In the genomic region with DNA sequence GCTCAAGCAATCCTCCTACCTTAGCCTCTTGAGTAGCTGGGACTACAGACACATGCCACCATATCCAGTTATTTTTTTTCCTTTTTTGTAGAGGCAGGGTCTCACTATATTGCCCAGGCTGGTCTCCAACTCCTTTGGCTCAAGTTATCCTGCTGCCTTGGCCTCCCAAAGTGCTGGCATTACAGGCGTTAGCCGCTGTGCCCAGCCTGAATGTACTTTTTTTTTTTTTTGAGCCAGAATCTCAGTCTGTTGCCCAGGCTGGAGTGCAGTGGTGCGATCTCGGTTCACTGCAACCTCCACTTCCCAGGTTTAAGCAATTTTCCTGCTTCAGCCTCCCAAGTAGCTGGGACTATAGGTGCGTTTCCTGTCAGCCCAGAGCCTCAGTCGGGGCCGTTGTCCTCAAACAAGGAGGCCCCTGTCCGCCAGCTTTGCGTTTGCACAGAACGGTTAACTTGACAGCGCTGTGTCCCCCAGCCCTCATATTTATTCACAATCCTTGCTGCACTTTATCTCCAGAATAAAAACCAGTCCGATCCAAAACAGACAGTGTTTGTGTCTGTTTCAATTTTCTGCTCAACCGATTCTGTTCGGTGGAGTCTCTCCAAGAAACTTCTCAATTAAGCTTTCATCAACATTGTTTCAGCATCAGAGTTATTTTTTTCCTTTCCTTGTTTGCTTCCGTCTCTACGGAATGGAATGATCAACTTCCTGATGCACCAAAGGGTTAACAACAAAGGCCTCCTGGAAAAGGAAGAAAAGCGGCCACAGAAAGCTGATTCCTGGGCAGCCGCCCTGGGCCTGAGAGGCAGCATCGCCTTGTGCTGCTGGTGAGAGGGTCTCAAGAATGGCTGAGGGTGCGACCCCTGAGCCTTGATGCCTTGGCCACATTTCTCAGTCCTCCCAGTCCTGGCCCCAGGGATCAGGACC, we compare ENCODE assay signal across 8 cellular contexts.
A peak's percentile ranks its signal among the peaks of the same experiment; 100 is the strongest.
DNase-seq lines count a peak whose midpoint lies in the region; ATAC-seq and TF ChIP-seq lines count a peak whose summit lies in the region.

No MANE protein-coding gene starts in this region.

- peak overlapping the region; percentile 65 to 82 (median 76) for H3K9ac ChIP-seq in BLaER1 treated with 17β-estradiol and CSF1 and Interleukin-3, amounts not matched to agents 10 nM and 100 nM
- peak overlapping the region; percentile 41; the same call in 1 of the 2 replicates for H3K9ac ChIP-seq in KMS-11

- no peaks in the 10 kb centered on the region for H3K79me2 ChIP-seq in KMS-11 (ENCODE audit: insufficient read depth, low read depth)

- no peak for TF ChIP-seq CTCF in KMS-11 (conservative IDR thresholded peaks at IDR 0.05; ENCODE audit: low read depth, low read length)
- TF ChIP-seq CTCF in body of pancreas (IDR thresholded peaks at IDR 0.05), result no peak
- no peak for TF ChIP-seq CTCF in right lobe of liver (IDR thresholded peaks at IDR 0.05)
- TF ChIP-seq CTCF in GM20000 (IDR thresholded peaks at IDR 0.05; ENCODE audit: extremely low read depth, missing control alignments), result no peak
- no peak for TF ChIP-seq CTCF in GM10248 (IDR thresholded peaks at IDR 0.05; ENCODE audit: control extremely low read depth, extremely low read depth, low read depth, missing control alignments)

- H3K4me1 ChIP-seq in BLaER1 treated with 17β-estradiol and CSF1 and Interleukin-3, amounts not matched to agents 10 nM and 100 nM, result peaks cover 14 to 33% (median 24%) of the 10 kb centered on the region in 10 experiments; a peak in 18 of 20 replicates
- H3K4me1 ChIP-seq in KMS-11 (ENCODE audit: low read depth, poor library complexity, severe bottlenecking) (peaks cover 28% of the 10 kb centered on the region), body of pancreas (peaks cover 24% of the 10 kb centered on the region), right lobe of liver (peaks cover 0 to 12% (median 0%) of the 10 kb centered on the region in 4 donors), thymus (ENCODE audit: control insufficient read depth, insufficient read depth, low read length) (no peaks in the 10 kb centered on the region)

- H3K4me3 ChIP-seq in BLaER1 treated with 17β-estradiol and CSF1 and Interleukin-3, amounts not matched to agents 10 nM and 100 nM, result peak overlapping the region; percentile 60 to 73 (median 66)
- H3K4me3 ChIP-seq in KMS-11 (IDR thresholded peaks at IDR 0.05; ENCODE audit: insufficient read depth, low read depth, low read length) (peak overlapping the region; percentile 77), body of pancreas (no peak overlapping the region), right lobe of liver (peak overlapping the region; percentile 38 to 56 (median 40)), thymus (ENCODE audit: low read length) (peak overlapping the region; percentile 47)

- peak overlapping the region; percentile 70 to 85 (median 80); a peak in 18 of 22 replicates for H3K27ac ChIP-seq in BLaER1 treated with 17β-estradiol and CSF1 and Interleukin-3, amounts not matched to agents 10 nM and 100 nM
- peak overlapping the region; percentile 21; the same call in 1 of the 2 replicates for H3K27ac ChIP-seq in KMS-11
- H3K27ac ChIP-seq in body of pancreas, result peak overlapping the region; percentile 49 to 80 (median 60)
- H3K27ac ChIP-seq in right lobe of liver, result peak overlapping the region in 2 of 3 donors; percentile 61 to 70
- no peak overlapping the region for H3K27ac ChIP-seq in thymus (ENCODE audit: low read depth)

- intact Hi-C loops in body of pancreas (cut with DNase I) (loop anchor here (5.0 kb wide), 1 partner anchor 387 kb away; no protein-coding TSS in a partner anchor), right lobe of liver (cut with DNase I) (loop anchor here in 1 of 2 donors (5.0 to 10.0 kb wide), 2 partner anchors 392 to 459 kb away; no protein-coding TSS in a partner anchor)

- peak in 3 of 4 donors; percentile 20 to 32 (median 23) for DNase-seq in body of pancreas
- no peak for DNase-seq in right lobe of liver
- DNase-seq in GM20000 (ENCODE audit: low spot score), result no peak
- no peak for DNase-seq in GM10248 (ENCODE audit: extremely low spot score)

- H3K36me3 ChIP-seq in BLaER1 treated with 17β-estradiol and CSF1 and Interleukin-3, amounts not matched to agents 10 nM and 100 nM, result no peaks in the 10 kb centered on the region
- H3K36me3 ChIP-seq in KMS-11 (ENCODE audit: insufficient read depth) (no peaks in the 10 kb centered on the region), body of pancreas (replicated peaks in 1 of 2; ENCODE audit: insufficient read depth in 1 of 2, low read depth in 2 of 2) (no peaks in the 10 kb centered on the region), right lobe of liver (no peaks in the 10 kb centered on the region), thymus (ENCODE audit: control insufficient read depth, insufficient read depth) (no peaks in the 10 kb centered on the region)

- no peak overlapping the region for H2AFZ ChIP-seq in KMS-11 (ENCODE audit: low read depth)

- POLR2A ChIA-PET in GM10248 (lab: Yijun Ruan, JAX), result no interaction called here

- H3K9me3 ChIP-seq in BLaER1 treated with 17β-estradiol and CSF1 and Interleukin-3, amounts not matched to agents 10 nM and 100 nM (replicated peaks in 1 of 11), result no peaks in the 10 kb centered on the region
- H3K9me3 ChIP-seq in body of pancreas (no peaks in the 10 kb centered on the region), right lobe of liver (no peaks in the 10 kb centered on the region), thymus (ENCODE audit: control insufficient read depth) (no peaks in the 10 kb centered on the region)

- 13 to 33% methylated on average over 18 to 20 of the region's 20 CpGs for WGBS in body of pancreas, 2 donors
- 27% methylated on average over 20 of the region's 20 CpGs for WGBS in right lobe of liver (ENCODE audit: insufficient coverage, low coverage, low lambda C conversion rate, missing lambda C conversion rate)
- 44% methylated on average over 20 of the region's 20 CpGs for WGBS in thymus

- H4K20me1 ChIP-seq in BLaER1 treated with 17β-estradiol and CSF1 and Interleukin-3, amounts not matched to agents 10 nM and 100 nM, result no peaks in the 10 kb centered on the region
- no peaks in the 10 kb centered on the region for H4K20me1 ChIP-seq in KMS-11 (ENCODE audit: insufficient read depth)

- CTCF ChIA-PET in GM10248 (lab: Yijun Ruan, JAX), result interaction anchor here (0.6 to 3.1 kb wide), 29 partner anchors 10 to 721 kb away, joined by 3 to 22 read pairs (median 3); no protein-coding TSS in a partner anchor

- H3K4me2 ChIP-seq in BLaER1 treated with 17β-estradiol and CSF1 and Interleukin-3, amounts not matched to agents 10 nM and 100 nM, result peak overlapping the region; percentile 77 to 93 (median 84)
- H3K4me2 ChIP-seq in KMS-11, result peak overlapping the region; percentile 47; the same call in 1 of the 2 replicates

- H3K27me3 ChIP-seq in BLaER1 treated with 17β-estradiol and CSF1 and Interleukin-3, amounts not matched to agents 10 nM and 100 nM, result no peaks in the 10 kb centered on the region
- H3K27me3 ChIP-seq in KMS-11 (ENCODE audit: insufficient read depth, low read depth), result no peaks in the 10 kb centered on the region
- no peaks in the 10 kb centered on the region for H3K27me3 ChIP-seq in body of pancreas
- no peaks in the 10 kb centered on the region for H3K27me3 ChIP-seq in right lobe of liver
- no peaks in the 10 kb centered on the region for H3K27me3 ChIP-seq in thymus (ENCODE audit: control insufficient read depth, insufficient read depth)

- ATAC-seq in body of pancreas (peak; percentile 27), right lobe of liver (peak; percentile 29 to 45 (median 37)), GM21526 (IDR thresholded peaks at IDR 0.05; ENCODE audit: low FRiP score, unreplicated experiment) (no peak)

- TF ChIP-seq POLR2A in body of pancreas (IDR thresholded peaks at IDR 0.05) (no peak), right lobe of liver (IDR thresholded peaks at IDR 0.05) (no peak)

Comparison
In these comparisons a context has a peak if more than half of its experiments do, and no peak if none do; other contexts are left out.
1. H3K4me3 ChIP-seq: peak in BLaER1 treated with 17β-estradiol and CSF1 and Interleukin-3, amounts not matched to agents 10 nM and 100 nM (10 of 10), KMS-11 (single experiment), right lobe of liver (3 of 3) and thymus (single experiment); none in body of pancreas (0 of 2).
2. DNase-seq: peak in body of pancreas (3 of 4); none in right lobe of liver (0 of 3), GM20000 (single experiment) and GM10248 (single experiment).